In the genomic region with DNA sequence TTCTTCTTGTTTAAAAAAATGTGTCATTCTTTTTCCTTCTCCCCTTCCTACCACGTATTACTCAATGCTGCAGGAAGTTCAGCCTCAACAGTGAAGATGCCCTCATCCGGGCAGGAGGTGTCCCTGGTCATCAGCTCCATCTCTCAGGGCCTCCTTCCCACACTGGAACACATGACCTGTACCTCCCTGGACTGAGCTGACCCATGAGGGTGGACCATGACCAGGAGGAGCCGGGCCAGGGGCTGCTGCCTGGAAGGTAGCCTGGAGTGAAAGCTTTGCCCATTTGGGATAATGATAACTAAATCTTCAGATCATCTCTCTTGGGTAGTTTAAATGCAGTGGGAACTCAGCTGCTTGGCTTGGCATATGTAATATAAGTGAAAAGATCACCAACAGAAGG, we compare ENCODE assay signal across 2 cellular contexts.
TF ChIP-seq lines count a peak whose summit lies in the region.

No MANE protein-coding gene starts in this region.

TF ChIP-seq in H1, 55 proteins besides CTCF, POLR2A, EP300 and RAD21 (continued from another document):
- TF ChIP-seq KDM4A (IDR thresholded peaks at IDR 0.05; ENCODE audit: low read depth, low read length, severe bottlenecking) (no peak), POLR2AphosphoS5 (IDR thresholded peaks at IDR 0.05; ENCODE audit: low read depth, low read length) (no peak), EGR1 (IDR thresholded peaks at IDR 0.05; ENCODE audit: borderline replicate concordance, low read depth, low read length) (no peak), RFX5 (IDR thresholded peaks at IDR 0.05; ENCODE audit: borderline replicate concordance, low read depth, low read length) (no peak), GTF2F1 (IDR thresholded peaks at IDR 0.05; ENCODE audit: borderline replicate concordance, low read depth, low read length) (no peak), YY1 (IDR thresholded peaks at IDR 0.05; ENCODE audit: low read depth, low read length) (no peak)

TF ChIP-seq in WTC11, 78 proteins besides CTCF, POLR2A, EP300 and RAD21 (continued from another document):
- TF ChIP-seq, protein P1, sequence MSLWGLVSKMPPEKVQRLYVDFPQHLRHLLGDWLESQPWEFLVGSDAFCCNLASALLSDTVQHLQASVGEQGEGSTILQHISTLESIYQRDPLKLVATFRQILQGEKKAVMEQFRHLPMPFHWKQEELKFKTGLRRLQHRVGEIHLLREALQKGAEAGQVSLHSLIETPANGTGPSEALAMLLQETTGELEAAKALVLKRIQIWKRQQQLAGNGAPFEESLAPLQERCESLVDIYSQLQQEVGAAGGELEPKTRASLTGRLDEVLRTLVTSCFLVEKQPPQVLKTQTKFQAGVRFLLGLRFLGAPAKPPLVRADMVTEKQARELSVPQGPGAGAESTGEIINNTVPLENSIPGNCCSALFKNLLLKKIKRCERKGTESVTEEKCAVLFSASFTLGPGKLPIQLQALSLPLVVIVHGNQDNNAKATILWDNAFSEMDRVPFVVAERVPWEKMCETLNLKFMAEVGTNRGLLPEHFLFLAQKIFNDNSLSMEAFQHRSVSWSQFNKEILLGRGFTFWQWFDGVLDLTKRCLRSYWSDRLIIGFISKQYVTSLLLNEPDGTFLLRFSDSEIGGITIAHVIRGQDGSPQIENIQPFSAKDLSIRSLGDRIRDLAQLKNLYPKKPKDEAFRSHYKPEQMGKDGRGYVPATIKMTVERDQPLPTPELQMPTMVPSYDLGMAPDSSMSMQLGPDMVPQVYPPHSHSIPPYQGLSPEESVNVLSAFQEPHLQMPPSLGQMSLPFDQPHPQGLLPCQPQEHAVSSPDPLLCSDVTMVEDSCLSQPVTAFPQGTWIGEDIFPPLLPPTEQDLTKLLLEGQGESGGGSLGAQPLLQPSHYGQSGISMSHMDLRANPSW (CRISPR knock-in tag; conservative IDR thresholded peaks at IDR 0.05; ENCODE audit: low read depth) = no peak
- TF ChIP-seq ZNF138 (CRISPR knock-in tag; conservative IDR thresholded peaks at IDR 0.05) = no peak
- TF ChIP-seq ESRRA (CRISPR knock-in tag; IDR thresholded peaks at IDR 0.05; ENCODE audit: borderline replicate concordance) = no peak
- no peak for TF ChIP-seq ZNF396 (CRISPR knock-in tag; IDR thresholded peaks at IDR 0.05; ENCODE audit: borderline replicate concordance)
- TF ChIP-seq SMAD4 (CRISPR knock-in tag; IDR thresholded peaks at IDR 0.05) = no peak
- TF ChIP-seq, protein P2, sequence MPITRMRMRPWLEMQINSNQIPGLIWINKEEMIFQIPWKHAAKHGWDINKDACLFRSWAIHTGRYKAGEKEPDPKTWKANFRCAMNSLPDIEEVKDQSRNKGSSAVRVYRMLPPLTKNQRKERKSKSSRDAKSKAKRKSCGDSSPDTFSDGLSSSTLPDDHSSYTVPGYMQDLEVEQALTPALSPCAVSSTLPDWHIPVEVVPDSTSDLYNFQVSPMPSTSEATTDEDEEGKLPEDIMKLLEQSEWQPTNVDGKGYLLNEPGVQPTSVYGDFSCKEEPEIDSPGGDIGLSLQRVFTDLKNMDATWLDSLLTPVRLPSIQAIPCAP (CRISPR knock-in tag; IDR thresholded peaks at IDR 0.05) = no peak
- TF ChIP-seq RORB (CRISPR knock-in tag; IDR thresholded peaks at IDR 0.05) = no peak
- no peak for TF ChIP-seq E2F1 (CRISPR knock-in tag; IDR thresholded peaks at IDR 0.05)
- TF ChIP-seq HMGA2 (CRISPR knock-in tag; IDR thresholded peaks at IDR 0.05) = no peak
- no peak for TF ChIP-seq ETV6 (CRISPR knock-in tag; IDR thresholded peaks at IDR 0.05)
- TF ChIP-seq ERG (CRISPR knock-in tag; IDR thresholded peaks at IDR 0.05) = no peak
- no peak for TF ChIP-seq SOX15 (CRISPR knock-in tag; IDR thresholded peaks at IDR 0.05)
- no peak for TF ChIP-seq CBFB (CRISPR knock-in tag; IDR thresholded peaks at IDR 0.05; ENCODE audit: low read depth)
- TF ChIP-seq, protein P3, sequence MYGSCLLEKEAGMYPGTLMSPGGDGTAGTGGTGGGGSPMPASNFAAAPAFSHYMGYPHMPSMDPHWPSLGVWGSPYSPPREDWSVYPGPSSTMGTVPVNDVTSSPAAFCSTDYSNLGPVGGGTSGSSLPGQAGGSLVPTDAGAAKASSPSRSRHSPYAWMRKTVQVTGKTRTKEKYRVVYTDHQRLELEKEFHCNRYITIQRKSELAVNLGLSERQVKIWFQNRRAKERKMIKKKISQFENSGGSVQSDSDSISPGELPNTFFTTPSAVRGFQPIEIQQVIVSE (CRISPR knock-in tag; IDR thresholded peaks at IDR 0.05; ENCODE audit: borderline replicate concordance) = no peak
- TF ChIP-seq ATF1 (CRISPR knock-in tag; IDR thresholded peaks at IDR 0.05) = no peak
TF ChIP-seq in WTC11: peak in this region for 0.
